ENCODE assay signal across 1 cellular context in genomic region chr4:185587444-185588161, GRCh38.
A peak's percentile ranks its signal among the peaks of the same experiment; 100 is the strongest.
TF ChIP-seq lines count a peak whose summit lies in the region.

No MANE protein-coding gene starts in this region.

TF ChIP-seq in GM12878, 131 proteins besides CTCF, POLR2A, EP300 and RAD21 (continued from another document):
- TF ChIP-seq IRF3 (IDR thresholded peaks at IDR 0.05) (no peak), ETV6 (conservative IDR thresholded peaks at IDR 0.05 in 1 of 2, IDR thresholded peaks at IDR 0.05 in 1 of 2; ENCODE audit: borderline replicate concordance in 1 of 2, low read depth in 1 of 2) (peak in 1 of 2 experiments; percentile 34; a peak in 1 of 4 replicates), BACH1 (IDR thresholded peaks at IDR 0.05; ENCODE audit: borderline replicate concordance) (no peak), JUND (IDR thresholded peaks at IDR 0.05; ENCODE audit: low read depth, low read length) (no peak), SMAD5 (IDR thresholded peaks at IDR 0.05; ENCODE audit: low read depth) (no peak), TBL1XR1 (IDR thresholded peaks at IDR 0.05; ENCODE audit: low read depth, low read length) (no peak), MAX (IDR thresholded peaks at IDR 0.05; ENCODE audit: low read depth, low read length) (peak; percentile 28; the same call in 1 of the 2 replicates), TCF7 (IDR thresholded peaks at IDR 0.05; ENCODE audit: borderline replicate concordance) (no peak), E2F4 (IDR thresholded peaks at IDR 0.05; ENCODE audit: low read depth, low read length) (no peak), SREBF2 (IDR thresholded peaks at IDR 0.05; ENCODE audit: low read length) (no peak), NFXL1 (IDR thresholded peaks at IDR 0.05; ENCODE audit: borderline replicate concordance) (no peak), FOXM1 (IDR thresholded peaks at IDR 0.05; ENCODE audit: low read depth, low read length) (no peak)
- TF ChIP-seq, protein P1, sequence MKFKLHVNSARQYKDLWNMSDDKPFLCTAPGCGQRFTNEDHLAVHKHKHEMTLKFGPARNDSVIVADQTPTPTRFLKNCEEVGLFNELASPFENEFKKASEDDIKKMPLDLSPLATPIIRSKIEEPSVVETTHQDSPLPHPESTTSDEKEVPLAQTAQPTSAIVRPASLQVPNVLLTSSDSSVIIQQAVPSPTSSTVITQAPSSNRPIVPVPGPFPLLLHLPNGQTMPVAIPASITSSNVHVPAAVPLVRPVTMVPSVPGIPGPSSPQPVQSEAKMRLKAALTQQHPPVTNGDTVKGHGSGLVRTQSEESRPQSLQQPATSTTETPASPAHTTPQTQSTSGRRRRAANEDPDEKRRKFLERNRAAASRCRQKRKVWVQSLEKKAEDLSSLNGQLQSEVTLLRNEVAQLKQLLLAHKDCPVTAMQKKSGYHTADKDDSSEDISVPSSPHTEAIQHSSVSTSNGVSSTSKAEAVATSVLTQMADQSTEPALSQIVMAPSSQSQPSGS (IDR thresholded peaks at IDR 0.05; ENCODE audit: low read length) = peak; percentile 43; the same call in 1 of the 2 replicates
- TF ChIP-seq, protein P2, sequence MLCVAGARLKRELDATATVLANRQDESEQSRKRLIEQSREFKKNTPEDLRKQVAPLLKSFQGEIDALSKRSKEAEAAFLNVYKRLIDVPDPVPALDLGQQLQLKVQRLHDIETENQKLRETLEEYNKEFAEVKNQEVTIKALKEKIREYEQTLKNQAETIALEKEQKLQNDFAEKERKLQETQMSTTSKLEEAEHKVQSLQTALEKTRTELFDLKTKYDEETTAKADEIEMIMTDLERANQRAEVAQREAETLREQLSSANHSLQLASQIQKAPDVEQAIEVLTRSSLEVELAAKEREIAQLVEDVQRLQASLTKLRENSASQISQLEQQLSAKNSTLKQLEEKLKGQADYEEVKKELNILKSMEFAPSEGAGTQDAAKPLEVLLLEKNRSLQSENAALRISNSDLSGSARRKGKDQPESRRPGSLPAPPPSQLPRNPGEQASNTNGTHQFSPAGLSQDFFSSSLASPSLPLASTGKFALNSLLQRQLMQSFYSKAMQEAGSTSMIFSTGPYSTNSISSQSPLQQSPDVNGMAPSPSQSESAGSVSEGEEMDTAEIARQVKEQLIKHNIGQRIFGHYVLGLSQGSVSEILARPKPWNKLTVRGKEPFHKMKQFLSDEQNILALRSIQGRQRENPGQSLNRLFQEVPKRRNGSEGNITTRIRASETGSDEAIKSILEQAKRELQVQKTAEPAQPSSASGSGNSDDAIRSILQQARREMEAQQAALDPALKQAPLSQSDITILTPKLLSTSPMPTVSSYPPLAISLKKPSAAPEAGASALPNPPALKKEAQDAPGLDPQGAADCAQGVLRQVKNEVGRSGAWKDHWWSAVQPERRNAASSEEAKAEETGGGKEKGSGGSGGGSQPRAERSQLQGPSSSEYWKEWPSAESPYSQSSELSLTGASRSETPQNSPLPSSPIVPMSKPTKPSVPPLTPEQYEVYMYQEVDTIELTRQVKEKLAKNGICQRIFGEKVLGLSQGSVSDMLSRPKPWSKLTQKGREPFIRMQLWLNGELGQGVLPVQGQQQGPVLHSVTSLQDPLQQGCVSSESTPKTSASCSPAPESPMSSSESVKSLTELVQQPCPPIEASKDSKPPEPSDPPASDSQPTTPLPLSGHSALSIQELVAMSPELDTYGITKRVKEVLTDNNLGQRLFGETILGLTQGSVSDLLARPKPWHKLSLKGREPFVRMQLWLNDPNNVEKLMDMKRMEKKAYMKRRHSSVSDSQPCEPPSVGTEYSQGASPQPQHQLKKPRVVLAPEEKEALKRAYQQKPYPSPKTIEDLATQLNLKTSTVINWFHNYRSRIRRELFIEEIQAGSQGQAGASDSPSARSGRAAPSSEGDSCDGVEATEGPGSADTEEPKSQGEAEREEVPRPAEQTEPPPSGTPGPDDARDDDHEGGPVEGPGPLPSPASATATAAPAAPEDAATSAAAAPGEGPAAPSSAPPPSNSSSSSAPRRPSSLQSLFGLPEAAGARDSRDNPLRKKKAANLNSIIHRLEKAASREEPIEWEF (IDR thresholded peaks at IDR 0.05; ENCODE audit: insufficient replicate concordance, low read depth, low read length) = no peak
- TF ChIP-seq, protein P3, sequence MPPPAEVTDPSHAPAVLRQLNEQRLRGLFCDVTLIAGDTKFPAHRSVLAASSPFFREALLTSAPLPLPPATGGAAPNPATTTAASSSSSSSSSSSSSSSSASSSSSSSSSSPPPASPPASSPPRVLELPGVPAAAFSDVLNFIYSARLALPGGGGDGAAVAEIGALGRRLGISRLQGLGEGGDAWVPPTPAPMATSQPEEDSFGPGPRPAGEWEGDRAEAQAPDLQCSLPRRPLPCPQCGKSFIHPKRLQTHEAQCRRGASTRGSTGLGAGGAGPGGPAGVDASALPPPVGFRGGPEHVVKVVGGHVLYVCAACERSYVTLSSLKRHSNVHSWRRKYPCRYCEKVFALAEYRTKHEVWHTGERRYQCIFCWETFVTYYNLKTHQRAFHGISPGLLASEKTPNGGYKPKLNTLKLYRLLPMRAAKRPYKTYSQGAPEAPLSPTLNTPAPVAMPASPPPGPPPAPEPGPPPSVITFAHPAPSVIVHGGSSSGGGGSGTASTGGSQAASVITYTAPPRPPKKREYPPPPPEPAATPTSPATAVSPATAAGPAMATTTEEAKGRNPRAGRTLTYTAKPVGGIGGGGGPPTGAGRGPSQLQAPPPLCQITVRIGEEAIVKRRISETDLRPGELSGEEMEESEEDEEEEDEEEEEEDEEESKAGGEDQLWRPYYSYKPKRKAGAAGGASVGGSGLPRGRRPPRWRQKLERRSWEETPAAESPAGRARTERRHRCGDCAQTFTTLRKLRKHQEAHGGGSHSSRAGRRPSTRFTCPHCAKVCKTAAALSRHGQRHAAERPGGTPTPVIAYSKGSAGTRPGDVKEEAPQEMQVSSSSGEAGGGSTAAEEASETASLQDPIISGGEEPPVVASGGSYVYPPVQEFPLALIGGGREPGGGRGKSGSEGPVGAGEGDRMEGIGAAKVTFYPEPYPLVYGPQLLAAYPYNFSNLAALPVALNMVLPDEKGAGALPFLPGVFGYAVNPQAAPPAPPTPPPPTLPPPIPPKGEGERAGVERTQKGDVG (CRISPR knock-in tag; IDR thresholded peaks at IDR 0.05) = no peak
